Comparison of ENCODE assay signal across 19 cellular contexts in the genomic region with DNA sequence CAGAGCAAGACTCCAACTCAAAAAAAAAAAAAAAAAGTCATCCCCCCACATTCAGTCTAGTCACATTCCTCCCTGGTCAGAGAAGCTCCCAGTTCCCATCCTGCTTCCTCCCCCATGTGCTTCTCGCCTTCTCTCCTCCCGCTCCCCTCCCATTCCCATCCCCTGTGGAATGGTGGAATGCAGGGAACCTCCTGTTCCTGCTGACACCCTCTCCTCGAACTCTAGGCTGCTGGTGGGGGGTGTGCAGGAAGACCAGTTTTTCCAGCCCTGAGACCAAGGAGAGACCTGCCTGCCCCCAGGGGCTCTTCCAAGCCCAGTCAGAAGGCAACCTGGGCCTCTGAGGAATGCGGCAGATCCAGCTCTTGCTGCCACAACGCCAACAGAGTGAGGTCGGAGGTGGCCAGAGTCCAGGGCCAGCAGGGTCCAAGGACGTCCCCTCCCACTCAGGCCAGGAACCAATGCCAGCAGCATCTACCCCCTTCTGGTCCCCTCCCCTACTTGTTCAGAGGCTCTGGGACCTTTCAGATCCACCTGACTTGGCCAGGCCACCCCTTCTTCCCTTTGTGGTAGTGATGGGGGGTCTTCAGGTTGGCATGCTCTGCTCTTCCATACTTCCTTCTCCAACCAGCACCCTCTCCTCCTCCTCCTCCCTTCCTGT. TPM values are rescaled to one million over a fixed set of nuclear protein-coding genes. Genes with fewer than 3 reads are reported as not detected.
A peak's percentile ranks its signal among the peaks of the same experiment; 100 is the strongest.
DNase-seq lines count a peak whose midpoint lies in the region; ATAC-seq, FAIRE-seq and TF ChIP-seq lines count a peak whose summit lies in the region.
"Had no signal": no experiment of that assay in that cellular context is flagged by ENCODE, and none has a peak within 500 bp of the region (broad histone marks: within the 10 kb centered on the region; RNA-seq: fewer than 3 reads in every experiment).

No MANE protein-coding gene starts in this region.

- no peaks in the 10 kb centered on the region for H3K9me3 Mint-ChIP-seq in CD8-positive, alpha-beta T cell
- H3K9me3 Mint-ChIP-seq: memory B cell; stimulated activated memory B cell treated with anti-CD40 and anti-IgM and Interleukin-4, amounts not matched to agents 10 μg/mL and 1 μg/mL and 100 μg/mL, for 72 hours had no signal

- H3K4me3 ChIP-seq in bronchial epithelial cell (ENCODE audit: low read depth, low read length) = no peak overlapping the region
- H3K4me3 ChIP-seq in HepG2 (replicated peaks in 1 of 3; ENCODE audit: insufficient read depth in 1 of 3, low read depth in 2 of 3, low read length in 3 of 3) = peak overlapping the region; percentile 6 to 57 (median 29); a peak in 4 of 6 replicates
- H3K4me3 ChIP-seq in thyroid gland (replicated peaks in 1 of 3) = no peak overlapping the region
- H3K4me3 ChIP-seq in CD8-positive, alpha-beta T cell (ENCODE audit: low read depth, low read length) = no peak overlapping the region
- H3K4me3 ChIP-seq: HAP-1, Peyer's patch had no signal

- no TSS peak for BruUV-seq in HepG2 (replicated peaks; lab: Mats Ljungman, UMichigan)

- DNase-seq in HuH-7.5 (ENCODE audit: low spot score) (peak; percentile 50), bronchial epithelial cell (ENCODE audit: low read depth) (peak; percentile 84), HepG2 (ENCODE audit: low spot score) (peak; percentile 90), thyroid gland (peak; percentile 96 to 98), hepatic stellate cell (ENCODE audit: low spot score) (no peak), NCI-H1048 (lab: John Stamatoyannopoulos, UW) (no peak)
- DNase-seq in CD8-positive, alpha-beta T cell = no peak
- DNase-seq: activated gamma-delta T cell treated with Interleukin-2 at 50 U/mL for 16 hours, NCI-H1436, Peyer's patch, WERI-Rb-1 had no signal

- no peaks in the 10 kb centered on the region for H4K20me1 ChIP-seq in HepG2 (ENCODE audit: insufficient read depth, low read length)

- H3K27ac Mint-ChIP-seq in CD8-positive, alpha-beta T cell = no peak overlapping the region
- H3K27ac Mint-ChIP-seq: memory B cell; stimulated activated memory B cell treated with anti-CD40 and anti-IgM and Interleukin-4, amounts not matched to agents 10 μg/mL and 1 μg/mL and 100 μg/mL, for 72 hours had no signal

- H3K9me3 ChIP-seq in HepG2 (ENCODE audit: low read length) (no peaks in the 10 kb centered on the region), thyroid gland (no peaks in the 10 kb centered on the region)
- H3K9me3 ChIP-seq in CD8-positive, alpha-beta T cell (ENCODE audit: low read length) = no peaks in the 10 kb centered on the region
- H3K9me3 ChIP-seq: HAP-1, neutrophil, Peyer's patch had no signal

- H3K4me2 ChIP-seq in HepG2 (ENCODE audit: low read depth, low read length) = peak overlapping the region; percentile 83

- H3K9ac ChIP-seq in HepG2 (ENCODE audit: insufficient read depth, low read depth, low read length) = peak overlapping the region; percentile 51

- H3K79me2 ChIP-seq in HepG2 (ENCODE audit: insufficient read depth, low read length) = no peaks in the 10 kb centered on the region

- intact Hi-C loops in HepG2 (cut with micrococcal nuclease; ENCODE audit: unreplicated experiment) (no loop called here), thyroid gland (cut with DNase I) (no loop called here)
- intact Hi-C loops in CD8-positive, alpha-beta T cell (cut with DNase I, micrococcal nuclease) = no loop called here

- H3K36me3 ChIP-seq in bronchial epithelial cell (ENCODE audit: control insufficient read depth, insufficient read depth, low read length) (no peaks in the 10 kb centered on the region), HepG2 (replicated peaks in 1 of 2; ENCODE audit: control insufficient read depth in 1 of 2, insufficient read depth in 2 of 2, low read length in 2 of 2) (no peaks in the 10 kb centered on the region), thyroid gland (no peaks in the 10 kb centered on the region)
- no peaks in the 10 kb centered on the region for H3K36me3 ChIP-seq in CD8-positive, alpha-beta T cell (ENCODE audit: insufficient read depth, low read length)
- H3K36me3 ChIP-seq: HAP-1, neutrophil, Peyer's patch, WERI-Rb-1 had no signal

- in situ Hi-C loops in HepG2 (cut with HindIII; ENCODE audit: extremely low pct_ligation_motif_present, low pct_unique_long_range_greater_than_20kb) = no loop called here

- no peak for FAIRE-seq in bronchial epithelial cell (lab: Jason Lieb, UNC)
- peak; percentile 98 for FAIRE-seq in HepG2 (lab: Jason Lieb, UNC)

- no peak overlapping the region for H3K4me3 Mint-ChIP-seq in CD8-positive, alpha-beta T cell
- H3K4me3 Mint-ChIP-seq: memory B cell; stimulated activated memory B cell treated with anti-CD40 and anti-IgM and Interleukin-4, amounts not matched to agents 10 μg/mL and 1 μg/mL and 100 μg/mL, for 72 hours had no signal

- H3K36me3 Mint-ChIP-seq in CD8-positive, alpha-beta T cell = no peaks in the 10 kb centered on the region
- H3K36me3 Mint-ChIP-seq: memory B cell; stimulated activated memory B cell treated with anti-CD40 and anti-IgM and Interleukin-4, amounts not matched to agents 10 μg/mL and 1 μg/mL and 100 μg/mL, for 72 hours had no signal

- TF ChIP-seq EP300 in HepG2 (IDR thresholded peaks at IDR 0.05; ENCODE audit: low read depth in 2 of 2, low read length in 2 of 2) (peak; percentile 34 to 75; a peak in 3 of 4 replicates), HepG2 (CRISPR knock-in tag; IDR thresholded peaks at IDR 0.05; ENCODE audit: borderline replicate concordance) (peak; percentile 73)

- WGBS in HepG2 (ENCODE audit: low lambda C conversion rate) = 3% methylated on average over 6 of the region's 7 CpGs
- 17 to 37% methylated on average over 5 to 7 of the region's 7 CpGs for WGBS in thyroid gland, 2 donors

- TF ChIP-seq POLR2A in HepG2 (IDR thresholded peaks at IDR 0.05; ENCODE audit: insufficient read depth in 1 of 2, low read depth in 2 of 2, low read length in 2 of 2) (peak; percentile 71 to 74), thyroid gland (IDR thresholded peaks at IDR 0.05) (peak in 1 of 2 donors; percentile 48)

- H3K27me3 Mint-ChIP-seq in CD8-positive, alpha-beta T cell (ENCODE audit: low read depth) = peaks cover 41% of the 10 kb centered on the region

- H3K27me3 ChIP-seq in bronchial epithelial cell (ENCODE audit: control insufficient read depth, insufficient read depth, low read length) = peaks cover 5% of the 10 kb centered on the region
- peaks cover 4 to 29% of the 10 kb centered on the region in 2 experiments; a peak in 3 of 5 replicates for H3K27me3 ChIP-seq in HepG2 (ENCODE audit: control insufficient read depth in 1 of 2, insufficient read depth in 2 of 2, low read length in 2 of 2)
- H3K27me3 ChIP-seq in thyroid gland = no peaks in the 10 kb centered on the region
- H3K27me3 ChIP-seq in CD8-positive, alpha-beta T cell (ENCODE audit: insufficient read depth, low read length) = peaks cover 10% of the 10 kb centered on the region

- no peak overlapping the region for H2AFZ ChIP-seq in HepG2 (ENCODE audit: low read length)

- H3K27ac ChIP-seq in HepG2 (ENCODE audit: extremely low read length, insufficient read depth, low read length) (peak overlapping the region; percentile 88), thyroid gland (peak overlapping the region; percentile 81 to 91 (median 90))
- H3K27ac ChIP-seq in CD8-positive, alpha-beta T cell (ENCODE audit: low read depth, low read length) = no peak overlapping the region
- H3K27ac ChIP-seq: neutrophil, Peyer's patch, WERI-Rb-1 had no signal

- peaks cover 39% of the 10 kb centered on the region for H3K4me1 ChIP-seq in HepG2 (ENCODE audit: insufficient read depth, low read length)
- peaks cover 18 to 31% of the 10 kb centered on the region in 2 donors for H3K4me1 ChIP-seq in thyroid gland
- no peaks in the 10 kb centered on the region for H3K4me1 ChIP-seq in CD8-positive, alpha-beta T cell (ENCODE audit: insufficient read depth, low read length)
- H3K4me1 ChIP-seq: HAP-1 had no signal

- no peaks in the 10 kb centered on the region for H3K4me1 Mint-ChIP-seq in CD8-positive, alpha-beta T cell (ENCODE audit: low read depth)
- H3K4me1 Mint-ChIP-seq: memory B cell; stimulated activated memory B cell treated with anti-CD40 and anti-IgM and Interleukin-4, amounts not matched to agents 10 μg/mL and 1 μg/mL and 100 μg/mL, for 72 hours had no signal

- 0 out of 2 replicates have a peak, but pooled peaks have one; percentile 36 for TF ChIP-seq RAD21 in HepG2 (CRISPR knock-in tag; IDR thresholded peaks at IDR 0.05)

- ATAC-seq in HepG2 (peak; percentile 90), HG02870 (IDR thresholded peaks at IDR 0.05; ENCODE audit: unreplicated experiment) (no peak)
- no peak for ATAC-seq in CD8-positive, alpha-beta T cell
- ATAC-seq: stimulated activated memory B cell treated with anti-CD40 and anti-IgM and Interleukin-4, amounts not matched to agents 10 μg/mL and 1 μg/mL and 100 μg/mL, for 72 hours had no signal

- POLR2A ChIA-PET in HepG2 (lab: Yijun Ruan, JAX) = interaction anchor here (0.7 to 1.3 kb wide), 10 partner anchors 8 to 225 kb away, joined by 3 to 5 read pairs (median 3); no protein-coding TSS in a partner anchor
- POLR2A ChIA-PET in CD8-positive, alpha-beta T cell (lab: Charles Lee) = interaction anchor here (0.6 kb wide), 1 partner anchor 77 kb away, joined by 3 read pairs; no protein-coding TSS in a partner anchor

- CTCF ChIA-PET in HepG2 (lab: Yijun Ruan, JAX; ENCODE audit: low intra/inter-chr PET ratio, low total read pairs) = no interaction called here
- CTCF ChIA-PET in CD8-positive, alpha-beta T cell (lab: Charles Lee) = interaction anchor here (9.6 kb wide), 1 partner anchor 110 kb away, joined by 97 read pairs; a partner anchor contains a TSS

- TF ChIP-seq CTCF in bronchial epithelial cell (IDR thresholded peaks at IDR 0.05; ENCODE audit: insufficient read depth, low read length, severe bottlenecking) (no peak), HepG2 (CRISPR knock-in tag; IDR thresholded peaks at IDR 0.05) (peak; percentile 40; the same call in 1 of the 2 replicates), thyroid gland (IDR thresholded peaks at IDR 0.05) (no peak)
- TF ChIP-seq CTCF in CD8-positive, alpha-beta T cell (IDR thresholded peaks at IDR 0.05) = no peak

RNA-seq across cellular contexts. Expression of a gene that starts 39.3 kb away (rescaled TPM):
- not detected in 2 replicates for total RNA-seq in bronchial epithelial cell
- total RNA-seq in HepG2 (2016; rRNA removed; fragmentation: Illumina TruSeq; extraction: Trizol) = not detected in 2 replicates
- not detected in 2 replicates for total RNA-seq in HepG2 (2016; cell fraction: cytosol; rRNA removed; fragmentation: Illumina TruSeq; extraction: Trizol; ENCODE audit: low read depth)
- not detected in 2 replicates for total RNA-seq in HepG2 (2016; cell fraction: insoluble cytoplasmic fraction; rRNA removed; fragmentation: Illumina TruSeq; extraction: Trizol)
- total RNA-seq in HepG2 (2016; cell fraction: membrane; rRNA removed; fragmentation: Illumina TruSeq; extraction: Trizol) = not detected in 2 replicates
- total RNA-seq in HepG2 (2016; cell fraction: nucleus; rRNA removed; fragmentation: Illumina TruSeq; extraction: Trizol) = not detected in 2 replicates
- polyA plus RNA-seq in HepG2 (2011; rRNA removed) = not detected in 2 replicates
- not detected in 2 replicates for polyA plus RNA-seq in HepG2 (2011; cell fraction: cytosol; rRNA removed)
- not detected in 2 replicates for polyA plus RNA-seq in HepG2 (2011; cell fraction: nucleus; rRNA removed)
- polyA plus RNA-seq in HepG2 (2012) = not detected in 2 replicates
- not detected in 2 replicates for polyA plus RNA-seq in HepG2 (2016; cell fraction: cytosol; fragmentation: Illumina TruSeq; extraction: Trizol; ENCODE audit: low read depth)
- polyA plus RNA-seq in HepG2 (2016; cell fraction: insoluble cytoplasmic fraction; fragmentation: Illumina TruSeq; extraction: Trizol; ENCODE audit: low read depth) = not detected in 2 replicates
- not detected in 2 replicates for polyA plus RNA-seq in HepG2 (2016; cell fraction: membrane; fragmentation: Illumina TruSeq; extraction: Trizol; ENCODE audit: low read depth)
- not detected in 2 replicates for polyA plus RNA-seq in HepG2 (2016; cell fraction: nucleus; fragmentation: Illumina TruSeq; extraction: Trizol; ENCODE audit: insufficient read depth, low read depth)
- polyA minus RNA-seq in HepG2 (2011; rRNA and poly(A)+ RNA removed; ENCODE audit: low replicate concordance) = not detected in 2 replicates
- not detected in 2 replicates for polyA minus RNA-seq in HepG2 (2011; cell fraction: cytosol; rRNA and poly(A)+ RNA removed)
- not detected in 2 replicates for polyA minus RNA-seq in HepG2 (2011; cell fraction: nucleus; rRNA and poly(A)+ RNA removed)
- total RNA-seq in thyroid gland = not detected
- total RNA-seq in CD8-positive, alpha-beta T cell = not detected
- total RNA-seq: dermis microvascular lymphatic vessel endothelial cell, fibroblast of lung, NCI-H460, Peyer's patch had no signal
- polyA plus RNA-seq: fibroblast of lung had no signal

Comparison
In these comparisons a context has a peak if more than half of its experiments do, and no peak if none do; other contexts are left out.
1. DNase-seq: peak in HuH-7.5 (single experiment), bronchial epithelial cell (single experiment), HepG2 (single experiment) and thyroid gland (2 of 2); none in hepatic stellate cell (single experiment), CD8-positive, alpha-beta T cell (0 of 7) and NCI-H1048 (single experiment).
2. H3K4me3 ChIP-seq: peak in HepG2 (3 of 3); none in bronchial epithelial cell (single experiment), thyroid gland (0 of 3) and CD8-positive, alpha-beta T cell (single experiment).